In genomic region chr2:88028931-88029330, GRCh38 we compare ENCODE assay signal across 38 cellular contexts. TPM values are rescaled to one million over a fixed set of nuclear protein-coding genes. Genes with fewer than 3 reads are reported as not detected.
"Had no signal": no experiment of that assay in that cellular context is flagged by ENCODE, and none has a peak within 500 bp of the region (broad histone marks: within the 10 kb centered on the region; RNA-seq: fewer than 3 reads in every experiment).

No MANE protein-coding gene starts in this region.

- ATAC-seq: activated CD8-positive, alpha-beta memory T cell treated with anti-CD3 and anti-CD28 coated beads, Interleukin-2, amount 10 ng/mL, durations not matched to agents 7 days and 5 days; body of pancreas; gastroesophageal sphincter; heart right ventricle; T-helper 17 cell had no signal

- H3K27ac Mint-ChIP-seq: activated CD8-positive, alpha-beta memory T cell treated with anti-CD3 and anti-CD28 coated beads, Interleukin-2, amount 10 ng/mL, durations not matched to agents 7 days and 5 days; activated CD8-positive, alpha-beta T cell treated with anti-CD3 and anti-CD28 coated beads, Interleukin-2, amount 10 ng/mL, durations not matched to agents 7 days and 5 days; activated naive CD8-positive, alpha-beta T cell treated with anti-CD3 and anti-CD28 coated beads, Interleukin-2, amount 10 ng/mL, durations not matched to agents 7 days and 5 days; T-helper 17 cell had no signal

- H3K27me3 Mint-ChIP-seq: activated B cell treated with CpG ODN at 0.5 μM for 24 hours; activated CD8-positive, alpha-beta memory T cell treated with anti-CD3 and anti-CD28 coated beads, Interleukin-2, amount 10 ng/mL, durations not matched to agents 7 days and 5 days; activated naive CD8-positive, alpha-beta T cell treated with anti-CD3 and anti-CD28 coated beads, Interleukin-2, amount 10 ng/mL, durations not matched to agents 7 days and 5 days; T-helper 17 cell had no signal

- H3K4me3 Mint-ChIP-seq: activated CD8-positive, alpha-beta memory T cell treated with anti-CD3 and anti-CD28 coated beads, Interleukin-2, amount 10 ng/mL, durations not matched to agents 7 days and 5 days; activated CD8-positive, alpha-beta T cell treated with anti-CD3 and anti-CD28 coated beads, Interleukin-2, amount 10 ng/mL, durations not matched to agents 7 days and 5 days; activated naive CD4-positive, alpha-beta T cell treated with anti-CD3 and anti-CD28 coated beads for 36 hours; T-helper 17 cell had no signal

- H3K9me3 Mint-ChIP-seq: activated B cell treated with CpG ODN at 0.5 μM for 24 hours; activated naive CD4-positive, alpha-beta T cell treated with anti-CD3 and anti-CD28 coated beads for 36 hours; activated T-helper 1 cell treated with anti-CD3 and anti-CD28 coated beads, Interleukin-12 subunit alpha, Interleukin-12 subunit beta, Interleukin-2, Interleukin-4 antibody, amounts not matched to agents 30 ng/mL and 10 ng/mL and 1 ng/mL, durations not matched to agents 14 hours and 24 hours and 36 hours; T-helper 2 cell treated with Interferon-gamma antibody and Interleukin-4, amounts not matched to agents 5 μg/mL and 100 μg/mL, for 36 hours had no signal

- DNase-seq: activated B cell treated with CpG ODN at 0.5 μM for 24 hours; activated CD4-positive, alpha-beta T cell treated with anti-CD3 and anti-CD28 coated beads for 48 hours; activated CD4-positive, alpha-beta T cell treated with anti-CD3 and anti-CD28 coated beads, Interleukin-2, amount 50 U/mL, for 1 hour; activated CD4-positive, alpha-beta T cell treated with anti-CD3 and anti-CD28 coated beads, Interleukin-2, amount 50 U/mL, for 48 hours; activated CD8-positive, alpha-beta memory T cell treated with anti-CD3 and anti-CD28 coated beads, Interleukin-2, amount 10 ng/mL, durations not matched to agents 7 days and 5 days; activated CD8-positive, alpha-beta memory T cell treated with anti-CD3 and anti-CD28 coated beads, Interleukin-2, amount 50 U/mL, for 4 hours; activated CD8-positive, alpha-beta T cell treated with anti-CD3 and anti-CD28 coated beads, Interleukin-2, amount 10 ng/mL, durations not matched to agents 7 days and 5 days; activated gamma-delta T cell treated with Interleukin-2 at 50 U/mL for 16 hours; activated naive CD4-positive, alpha-beta T cell treated with anti-CD3 and anti-CD28 coated beads for 36 hours; activated naive CD8-positive, alpha-beta T cell treated with anti-CD3 and anti-CD28 coated beads, Interleukin-2, amount 10 ng/mL, durations not matched to agents 7 days and 5 days; activated T-cell treated with anti-CD3 and anti-CD28 coated beads, Interleukin-2, amount 50 U/mL, for 1 hour; activated T-cell treated with anti-CD3 and anti-CD28 coated beads, Interleukin-2, amount 50 U/mL, for 48 hours; amniotic stem cell; anterior cingulate cortex; body of pancreas; caudate nucleus; cortex of kidney; effector CD8-positive, alpha-beta T cell; esophagus squamous epithelium; foreskin melanocyte; heart right ventricle; T-helper 1 cell; T-helper 17 cell; T1000; WERI-Rb-1 had no signal

RNA-seq across cellular contexts. Expression of gene RNU2-63P, which starts 12.6 kb away (rescaled TPM):
- total RNA-seq: body of pancreas, endothelial cell of umbilical vein, esophagus squamous epithelium, gastroesophageal sphincter, glomerular endothelial cell, hepatocyte had no signal
- polyA plus RNA-seq: adipose tissue, endothelial cell of umbilical vein, esophagus, fibroblast of lung, heart right ventricle had no signal

RNA-seq across cellular contexts. Expression of gene SMYD1, which starts 38.7 kb away (rescaled TPM):
- total RNA-seq: activated B cell treated with CpG ODN at 0.5 μM for 24 hours; activated CD8-positive, alpha-beta memory T cell treated with anti-CD3 and anti-CD28 coated beads for 36 hours; activated CD8-positive, alpha-beta memory T cell treated with anti-CD3 and anti-CD28 coated beads, Interleukin-2, amount 10 ng/mL, durations not matched to agents 7 days and 5 days; activated CD8-positive, alpha-beta T cell treated with anti-CD3 and anti-CD28 coated beads, Interleukin-2, amount 10 ng/mL, durations not matched to agents 7 days and 5 days; activated naive CD4-positive, alpha-beta T cell treated with anti-CD3 and anti-CD28 coated beads for 36 hours; activated naive CD8-positive, alpha-beta T cell treated with anti-CD3 and anti-CD28 coated beads, Interleukin-2, amount 10 ng/mL, durations not matched to agents 7 days and 5 days; activated T-helper 1 cell treated with anti-CD3 and anti-CD28 coated beads, Interleukin-12 subunit alpha, Interleukin-12 subunit beta, Interleukin-2, Interleukin-4 antibody, amounts not matched to agents 30 ng/mL and 10 ng/mL and 1 ng/mL, durations not matched to agents 14 hours and 24 hours and 36 hours; body of pancreas; chondrocyte; dermis microvascular lymphatic vessel endothelial cell; endothelial cell of umbilical vein; fibroblast of lung; fibroblast of villous mesenchyme; glomerular endothelial cell; hepatocyte; T-helper 17 cell had no signal
- polyA plus RNA-seq: endothelial cell of umbilical vein, fibroblast of lung had no signal
